Comparison of ENCODE assay signal across 1 cellular context in the genomic region with DNA sequence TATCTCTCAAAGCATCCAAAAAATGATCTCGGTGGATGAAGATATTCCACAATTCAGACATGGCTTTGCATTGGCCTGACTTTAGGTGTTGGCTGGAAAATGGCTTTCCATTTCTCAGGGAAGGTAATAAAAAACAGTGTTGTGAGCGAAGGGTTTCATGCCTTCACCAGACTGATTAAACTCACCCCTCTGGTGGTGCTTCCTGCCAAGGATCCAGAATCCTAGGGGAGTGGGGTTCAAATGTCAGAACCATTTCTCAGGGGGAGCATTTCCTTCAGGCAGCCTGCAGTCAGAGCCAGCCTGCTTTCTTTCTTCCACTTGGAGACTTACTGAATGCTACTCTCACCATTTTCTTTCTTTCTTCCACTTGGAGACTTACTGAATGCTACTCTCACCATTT.
TF ChIP-seq lines count a peak whose summit lies in the region.

No MANE protein-coding gene starts in this region.

TF ChIP-seq in H1, 55 proteins besides CTCF, POLR2A, EP300 and RAD21:
- TF ChIP-seq KDM1A (IDR thresholded peaks at IDR 0.05; ENCODE audit: borderline replicate concordance, low read length), result no peak
- TF ChIP-seq CEBPB (IDR thresholded peaks at IDR 0.05; ENCODE audit: low read depth, low read length), result no peak
- no peak for TF ChIP-seq KDM5A (IDR thresholded peaks at IDR 0.05; ENCODE audit: low read length)
- no peak for TF ChIP-seq TAF7 (optimal IDR thresholded peaks at IDR 0.05; ENCODE audit: borderline replicate concordance, low read depth, low read length)
